8 cellular contexts compared by ENCODE assay signal in genomic region chr15:74787251-74788041, GRCh38. TPM values are rescaled to one million over a fixed set of nuclear protein-coding genes. Genes with fewer than 3 reads are reported as not detected.
A peak's percentile ranks its signal among the peaks of the same experiment; 100 is the strongest.
DNase-seq lines count a peak whose midpoint lies in the region; ATAC-seq, FAIRE-seq and TF ChIP-seq lines count a peak whose summit lies in the region.

No MANE protein-coding gene starts in this region.

- CTCF ChIA-PET in K562 (lab: Yijun Ruan, JAX; ENCODE audit: low intra/inter-chr PET ratio) = interaction anchor here (1.2 kb wide), 1 partner anchor 12 kb away, joined by 3 read pairs; no protein-coding TSS in a partner anchor

- 39% methylated on average over 13 of the region's 13 CpGs for WGBS in K562 (ENCODE audit: insufficient coverage, low coverage, missing lambda C conversion rate)

- peaks cover 19 to 54% (median 33%) of the 10 kb centered on the region in 3 donors for H3K27me3 Mint-ChIP-seq in immature natural killer cell (ENCODE audit: low read depth in 3 of 3)

- H3K9me3 ChIP-seq in DND-41 (ENCODE audit: insufficient read depth, low read length, severe bottlenecking) (no peaks in the 10 kb centered on the region), K562 (replicated peaks; ENCODE audit: control insufficient read depth, insufficient read depth, low read depth, low read length) (no peaks in the 10 kb centered on the region)

- TF ChIP-seq RAD21 in Ishikawa (IDR thresholded peaks at IDR 0.05; ENCODE audit: low read depth) (peak; percentile 17; the same call in 1 of the 2 replicates), K562 (CRISPR knock-in tag; conservative IDR thresholded peaks at IDR 0.05 in 1 of 2, IDR thresholded peaks at IDR 0.05 in 1 of 2) (peak in 1 of 2 experiments; percentile 33; a peak in 1 of 4 replicates)

- H3K4me1 Mint-ChIP-seq in immature natural killer cell = peaks cover 90 to 94% of the 10 kb centered on the region in 2 donors

- peak overlapping the region; percentile 90 for H3K27ac ChIP-seq in DND-41 (ENCODE audit: low read length)
- no peak overlapping the region for H3K27ac ChIP-seq in K562 (ENCODE audit: extremely low read depth, low read depth, low read length)

- POLR2A ChIA-PET in K562 (lab: Yijun Ruan, JAX) = interaction anchor here (0.6 to 1.3 kb wide), 4 partner anchors 10 to 162 kb away, joined by 3 to 8 read pairs (median 3); no protein-coding TSS in a partner anchor

- H3K27me3 ChIP-seq in DND-41 (ENCODE audit: insufficient read depth, low read length, poor library complexity) = no peaks in the 10 kb centered on the region
- no peaks in the 10 kb centered on the region for H3K27me3 ChIP-seq in K562 (ENCODE audit: control insufficient read depth in 2 of 2, insufficient read depth in 2 of 2, low read length in 2 of 2)

- H3K36me3 ChIP-seq in DND-41 (ENCODE audit: insufficient read depth, low read length) (peaks cover 44% of the 10 kb centered on the region), K562 (ENCODE audit: control insufficient read depth, insufficient read depth, low read length) (peaks cover 68% of the 10 kb centered on the region; the same call in 2 of the 3 replicates)

- no peaks in the 10 kb centered on the region for H3K9me1 ChIP-seq in K562 (ENCODE audit: control insufficient read depth, insufficient read depth, low read length)

- BruUV-seq in K562 (replicated peaks; lab: Mats Ljungman, UMichigan) = no TSS peak

- FAIRE-seq in K562 (lab: Jason Lieb, UNC) = peak; percentile 78

- in situ Hi-C loops in K562 (cut with MboI) = no loop called here

- H3K4me3 Mint-ChIP-seq in immature natural killer cell = peak overlapping the region; percentile 88 to 99 (median 97)

- ATAC-seq in DND-41 (ENCODE audit: insufficient read depth, low read depth) (peak; percentile 85), GM21515 (IDR thresholded peaks at IDR 0.05; ENCODE audit: unreplicated experiment) (peak; percentile 38), K562 (peak; percentile 83)

- no peak for TF ChIP-seq EP300 in Ishikawa (IDR thresholded peaks at IDR 0.05; ENCODE audit: borderline replicate concordance)
- no peak for TF ChIP-seq EP300 in K562 (IDR thresholded peaks at IDR 0.05; ENCODE audit: low read length)

- H3K4me2 ChIP-seq in DND-41 (ENCODE audit: insufficient read depth, low read length) (peak overlapping the region; percentile 70), K562 (ENCODE audit: insufficient read depth, low read length) (peak overlapping the region; percentile 0; the same call in 1 of the 2 replicates)

- no peak for TF ChIP-seq POLR2A in K562 (conservative IDR thresholded peaks at IDR 0.05)

- H3K79me2 ChIP-seq in DND-41 (ENCODE audit: insufficient read depth, low read length) (peaks cover 93% of the 10 kb centered on the region), K562 (ENCODE audit: control insufficient read depth, insufficient read depth, low read length) (peaks cover 97% of the 10 kb centered on the region)

- peak overlapping the region in 1 of 2 experiments; percentile 55; a peak in 2 of 4 replicates for H3K4me3 ChIP-seq in DND-41 (ENCODE audit: low read depth in 1 of 2, low read length in 2 of 2)
- no peak overlapping the region for H3K4me3 ChIP-seq in K562

- H2AFZ ChIP-seq in DND-41 (ENCODE audit: low read depth, low read length) (peak overlapping the region; percentile 55; the same call in 1 of the 2 replicates), K562 (ENCODE audit: low read depth, low read length) (no peak overlapping the region)

- H3K4me1 ChIP-seq in DND-41 (ENCODE audit: insufficient read depth, low read length) (peaks cover 73% of the 10 kb centered on the region), K562 (replicated peaks in 1 of 2; ENCODE audit: control insufficient read depth in 2 of 2, insufficient read depth in 2 of 2, low read length in 2 of 2) (peaks cover 42 to 66% of the 10 kb centered on the region in 2 experiments)

- TF ChIP-seq CTCF in DND-41 (IDR thresholded peaks at IDR 0.05; ENCODE audit: borderline replicate concordance, extremely low read depth, low read length, poor library complexity, severe bottlenecking) (peak; percentile 94), K562 (IDR thresholded peaks at IDR 0.05 in 2 of 3, conservative IDR thresholded peaks at IDR 0.05 in 1 of 3; ENCODE audit: insufficient read depth in 2 of 3, low read depth in 1 of 3, low read length in 3 of 3) (peak; percentile 60 to 76 (median 65))

- H3K9ac ChIP-seq in DND-41 (ENCODE audit: low read depth, low read length) (peak overlapping the region; percentile 60), K562 (ENCODE audit: insufficient read depth in 1 of 2, low read depth in 2 of 2, low read length in 2 of 2) (peak overlapping the region in 1 of 2 experiments; percentile 77; a peak in 2 of 4 replicates)

- peak overlapping the region; percentile 92 to 100 (median 100) for H3K27ac Mint-ChIP-seq in immature natural killer cell

- H4K20me1 ChIP-seq in DND-41 (ENCODE audit: insufficient read depth, low read length) (peaks cover 83% of the 10 kb centered on the region), K562 (replicated peaks; ENCODE audit: control insufficient read depth, insufficient read depth, low read length) (peaks cover 40% of the 10 kb centered on the region)

- DNase-seq in DND-41 (peak; percentile 94), UCSD-AML1 (lab: John Stamatoyannopoulos, UW; ENCODE audit: unreplicated experiment) (peak; percentile 93), K562 (ENCODE audit: extremely low read depth in 1 of 4, low spot score in 3 of 4) (peak; percentile 41 to 77 (median 56)), immature natural killer cell (peak; percentile 96 to 98 (median 97)), NCI-H2196 treated with DMSO at 0.1 percent for 48 hours (lab: John Stamatoyannopoulos, UW; ENCODE audit: unreplicated experiment) (no peak)
- DNase-seq in stimulated activated CD4-positive, alpha-beta T cell treated with anti-CD3 and anti-CD28 coated beads, Interleukin-4, amount 100 ng/mL, for 1 hour = peak; percentile 91

- peaks cover 0 to 19% (median 11%) of the 10 kb centered on the region in 3 donors for H3K36me3 Mint-ChIP-seq in immature natural killer cell

- no peaks in the 10 kb centered on the region for H3K9me3 Mint-ChIP-seq in immature natural killer cell

- intact Hi-C loops in K562 (cut with micrococcal nuclease) = no loop called here

RNA-seq across cellular contexts. Expression of gene CSK, which starts 5.6 kb away (rescaled TPM):
- total RNA-seq in K562 (2011; cell fraction: chromatin; rRNA removed; ENCODE audit: low replicate concordance) = 52.2 and 176 TPM in 2 replicates
- 117 and 118 TPM in 2 replicates for total RNA-seq in K562 (2011; cell fraction: nucleolus; rRNA removed)
- total RNA-seq in K562 (2011; cell fraction: nucleoplasm; rRNA removed) = 62.6 and 63.9 TPM in 2 replicates
- total RNA-seq in K562 (2014; rRNA removed) (22.7 and 25.4 TPM in 2 replicates), K562 (2014; rRNA removed; fragmentation: Illumina TruSeq; extraction: Trizol) (9.2 and 13.8 TPM in 2 replicates), K562 (2015; rRNA removed; fragmentation: Illumina TruSeq; extraction: Trizol) (22.5 and 24.8 TPM in 2 replicates), K562 (2021) (108 and 112 TPM in 2 replicates)
- polyA plus RNA-seq in K562 (2011; rRNA removed) (17.2 and 21.5 TPM in 2 replicates), K562 (2014; fragmentation: Illumina TruSeq; extraction: Trizol) (63.0 and 74.3 TPM in 2 replicates), K562 (2014; fragmentation: Nextera tagmentation; extraction: Ambion mirVana) (1 to 10 TPM; 1.5 to 2.4 TPM), K562 (2014; rRNA removed) (32.6 and 41.5 TPM in 2 replicates), immature natural killer cell (100 to 1,000 TPM in 1 of 3 donors, 10 to 100 TPM in 2; 94.0 to 180 (median 95.9) TPM)
- 16.6 and 23.4 TPM in 2 replicates for polyA plus RNA-seq in K562 (2011; cell fraction: cytosol; rRNA removed)
- 82.8 and 107 TPM in 2 replicates for polyA plus RNA-seq in K562 (2011; cell fraction: nucleus; rRNA removed)
- 62.3 and 74.3 TPM in 2 replicates for polyA plus RNA-seq in K562 (2012)
- polyA minus RNA-seq in K562 (2011; rRNA and poly(A)+ RNA removed) = 13.5 and 19.1 TPM in 2 replicates
- polyA minus RNA-seq in K562 (2011; cell fraction: cytosol; rRNA and poly(A)+ RNA removed) = 39.6 and 42.3 TPM in 2 replicates
- 24.8 and 30.3 TPM in 2 replicates for polyA minus RNA-seq in K562 (2011; cell fraction: nucleus; rRNA and poly(A)+ RNA removed)

RNA-seq across cellular contexts. Expression of gene LMAN1L, which starts 25.2 kb away (rescaled TPM):
- total RNA-seq in K562 (2011; cell fraction: chromatin; rRNA removed; ENCODE audit: low replicate concordance) = not detected in 2 replicates
- total RNA-seq in K562 (2011; cell fraction: nucleolus; rRNA removed) = 0.17 TPM in 1 of 2 replicates, not detected in the other
- not detected in 2 replicates for total RNA-seq in K562 (2011; cell fraction: nucleoplasm; rRNA removed)
- total RNA-seq in K562 (2014; rRNA removed) = not detected in 2 replicates
- not detected in 2 replicates for total RNA-seq in K562 (2014; rRNA removed; fragmentation: Illumina TruSeq; extraction: Trizol)
- total RNA-seq in K562 (2015; rRNA removed; fragmentation: Illumina TruSeq; extraction: Trizol) = not detected in 2 replicates
- total RNA-seq in K562 (2021) = not detected in 2 replicates
- not detected in 2 replicates for polyA plus RNA-seq in K562 (2011; rRNA removed)
- polyA plus RNA-seq in K562 (2011; cell fraction: cytosol; rRNA removed) = not detected in 2 replicates
- polyA plus RNA-seq in K562 (2011; cell fraction: nucleus; rRNA removed) = not detected in 2 replicates
- not detected in 2 replicates for polyA plus RNA-seq in K562 (2012)
- polyA plus RNA-seq in K562 (2014; fragmentation: Illumina TruSeq; extraction: Trizol) = not detected in 2 replicates
- not detected for polyA plus RNA-seq in K562 (2014; fragmentation: Nextera tagmentation; extraction: Ambion mirVana)
- polyA plus RNA-seq in K562 (2014; rRNA removed) = not detected in 2 replicates
- not detected in 2 replicates for polyA minus RNA-seq in K562 (2011; rRNA and poly(A)+ RNA removed)
- polyA minus RNA-seq in K562 (2011; cell fraction: cytosol; rRNA and poly(A)+ RNA removed) = not detected in 2 replicates
- not detected in 2 replicates for polyA minus RNA-seq in K562 (2011; cell fraction: nucleus; rRNA and poly(A)+ RNA removed)
- polyA plus RNA-seq in immature natural killer cell = not detected

RNA-seq across cellular contexts. Expression of gene CYP1A2, which starts 38.8 kb away (rescaled TPM):
- total RNA-seq in K562 (2011; cell fraction: chromatin; rRNA removed; ENCODE audit: low replicate concordance) = not detected in 2 replicates
- not detected in 2 replicates for total RNA-seq in K562 (2011; cell fraction: nucleolus; rRNA removed)
- total RNA-seq in K562 (2011; cell fraction: nucleoplasm; rRNA removed) = not detected in 2 replicates
- total RNA-seq in K562 (2014; rRNA removed) (not detected in 2 replicates), K562 (2014; rRNA removed; fragmentation: Illumina TruSeq; extraction: Trizol) (not detected in 2 replicates), K562 (2015; rRNA removed; fragmentation: Illumina TruSeq; extraction: Trizol) (not detected in 2 replicates), K562 (2021) (not detected in 2 replicates)
- polyA plus RNA-seq in K562 (2011; rRNA removed) (not detected in 2 replicates), K562 (2014; fragmentation: Illumina TruSeq; extraction: Trizol) (not detected in 2 replicates), K562 (2014; fragmentation: Nextera tagmentation; extraction: Ambion mirVana) (not detected), K562 (2014; rRNA removed) (not detected in 2 replicates), immature natural killer cell (not detected)
- polyA plus RNA-seq in K562 (2011; cell fraction: cytosol; rRNA removed) = not detected in 2 replicates
- not detected in 2 replicates for polyA plus RNA-seq in K562 (2011; cell fraction: nucleus; rRNA removed)
- polyA plus RNA-seq in K562 (2012) = not detected in 2 replicates
- not detected in 2 replicates for polyA minus RNA-seq in K562 (2011; rRNA and poly(A)+ RNA removed)
- not detected in 2 replicates for polyA minus RNA-seq in K562 (2011; cell fraction: cytosol; rRNA and poly(A)+ RNA removed)
- not detected in 2 replicates for polyA minus RNA-seq in K562 (2011; cell fraction: nucleus; rRNA and poly(A)+ RNA removed)

RNA-seq across cellular contexts. Expression of gene CPLX3, which starts 39.0 kb away (rescaled TPM):
- not detected in 2 replicates for total RNA-seq in K562 (2011; cell fraction: chromatin; rRNA removed; ENCODE audit: low replicate concordance)
- not detected in 2 replicates for total RNA-seq in K562 (2011; cell fraction: nucleolus; rRNA removed)
- not detected in 2 replicates for total RNA-seq in K562 (2011; cell fraction: nucleoplasm; rRNA removed)
- total RNA-seq in K562 (2014; rRNA removed) (not detected in 2 replicates), K562 (2014; rRNA removed; fragmentation: Illumina TruSeq; extraction: Trizol) (not detected in 2 replicates), K562 (2015; rRNA removed; fragmentation: Illumina TruSeq; extraction: Trizol) (not detected in 2 replicates), K562 (2021) (not detected in 2 replicates)
- polyA plus RNA-seq in K562 (2011; rRNA removed) (not detected in 2 replicates), K562 (2014; fragmentation: Illumina TruSeq; extraction: Trizol) (not detected in 2 replicates), K562 (2014; fragmentation: Nextera tagmentation; extraction: Ambion mirVana) (not detected), K562 (2014; rRNA removed) (not detected in 2 replicates), immature natural killer cell (not detected)
- 0.04 TPM in 1 of 2 replicates, not detected in the other for polyA plus RNA-seq in K562 (2011; cell fraction: cytosol; rRNA removed)
- 0.04 TPM in 1 of 2 replicates, not detected in the other for polyA plus RNA-seq in K562 (2011; cell fraction: nucleus; rRNA removed)
- not detected in 2 replicates for polyA plus RNA-seq in K562 (2012)
- not detected in 2 replicates for polyA minus RNA-seq in K562 (2011; rRNA and poly(A)+ RNA removed)
- not detected in 2 replicates for polyA minus RNA-seq in K562 (2011; cell fraction: cytosol; rRNA and poly(A)+ RNA removed)
- polyA minus RNA-seq in K562 (2011; cell fraction: nucleus; rRNA and poly(A)+ RNA removed) = not detected in 2 replicates

RNA-seq across cellular contexts. Expression of gene ULK3, which starts 55.5 kb away (rescaled TPM):
- 107 and 242 TPM in 2 replicates for total RNA-seq in K562 (2011; cell fraction: chromatin; rRNA removed; ENCODE audit: low replicate concordance)
- total RNA-seq in K562 (2011; cell fraction: nucleolus; rRNA removed) = 124 and 125 TPM in 2 replicates
- total RNA-seq in K562 (2011; cell fraction: nucleoplasm; rRNA removed) = 82.4 and 89.4 TPM in 2 replicates
- 34.9 and 35.9 TPM in 2 replicates for total RNA-seq in K562 (2014; rRNA removed)
- 18.2 and 19.3 TPM in 2 replicates for total RNA-seq in K562 (2014; rRNA removed; fragmentation: Illumina TruSeq; extraction: Trizol)
- 24.9 and 25.5 TPM in 2 replicates for total RNA-seq in K562 (2015; rRNA removed; fragmentation: Illumina TruSeq; extraction: Trizol)
- 36.9 and 38.3 TPM in 2 replicates for total RNA-seq in K562 (2021)
- polyA plus RNA-seq in K562 (2011; rRNA removed) = 61.5 and 68.0 TPM in 2 replicates
- polyA plus RNA-seq in K562 (2011; cell fraction: cytosol; rRNA removed) = 45.9 and 75.1 TPM in 2 replicates
- polyA plus RNA-seq in K562 (2011; cell fraction: nucleus; rRNA removed) = 426 and 551 TPM in 2 replicates
- 42.4 and 44.3 TPM in 2 replicates for polyA plus RNA-seq in K562 (2012)
- polyA plus RNA-seq in K562 (2014; fragmentation: Illumina TruSeq; extraction: Trizol) = 43.2 and 49.7 TPM in 2 replicates
- under 1 TPM; 0.68 to 0.88 TPM for polyA plus RNA-seq in K562 (2014; fragmentation: Nextera tagmentation; extraction: Ambion mirVana)
- polyA plus RNA-seq in K562 (2014; rRNA removed) = 60.9 and 62.5 TPM in 2 replicates
- polyA minus RNA-seq in K562 (2011; rRNA and poly(A)+ RNA removed) = 23.1 and 27.7 TPM in 2 replicates
- polyA minus RNA-seq in K562 (2011; cell fraction: cytosol; rRNA and poly(A)+ RNA removed) = 13.6 and 16.5 TPM in 2 replicates
- 38.5 and 48.7 TPM in 2 replicates for polyA minus RNA-seq in K562 (2011; cell fraction: nucleus; rRNA and poly(A)+ RNA removed)
- polyA plus RNA-seq in immature natural killer cell = 10 to 100 TPM; 26.0 to 48.4 (median 32.0) TPM
